Comparison of ENCODE assay signal across 2 cellular contexts in genomic region chr4:19024047-19024446, GRCh38.
A peak's percentile ranks its signal among the peaks of the same experiment; 100 is the strongest.
TF ChIP-seq lines count a peak whose summit lies in the region.

No MANE protein-coding gene starts in this region.

TF ChIP-seq in GM23338, 12 proteins besides CTCF, POLR2A, EP300 and RAD21:
- TF ChIP-seq ETS1 (IDR thresholded peaks at IDR 0.05) (no peak), EZH2phosphoT487 (IDR thresholded peaks at IDR 0.05; ENCODE audit: unreplicated experiment) (no peak), JUNB (IDR thresholded peaks at IDR 0.05; ENCODE audit: unreplicated experiment) (no peak), ZNF114 (CRISPR knock-in tag; IDR thresholded peaks at IDR 0.05) (no peak), CREB1 (CRISPR knock-in tag; IDR thresholded peaks at IDR 0.05; ENCODE audit: low read depth) (no peak), ZNF331 (CRISPR knock-in tag; IDR thresholded peaks at IDR 0.05; ENCODE audit: low read depth) (no peak)

TF ChIP-seq in H1, 55 proteins besides CTCF, POLR2A, EP300 and RAD21:
- TF ChIP-seq CEBPB (IDR thresholded peaks at IDR 0.05; ENCODE audit: low read depth, low read length): 0 out of 2 replicates have a peak, but pooled peaks have one; percentile 34
- no peak for TF ChIP-seq ATF2 (IDR thresholded peaks at IDR 0.05; ENCODE audit: low read length)
- no peak for TF ChIP-seq ATF3 (IDR thresholded peaks at IDR 0.05; ENCODE audit: insufficient read depth, low read depth, low read length)
